21 cellular contexts compared by ENCODE assay signal in genomic region chr1:192553741-192554140, GRCh38. TPM values are rescaled to one million over a fixed set of nuclear protein-coding genes. Genes with fewer than 3 reads are reported as not detected.
"Had no signal": no experiment of that assay in that cellular context is flagged by ENCODE, and none has a peak within 500 bp of the region (broad histone marks: within the 10 kb centered on the region; RNA-seq: fewer than 3 reads in every experiment).

No MANE protein-coding gene starts in this region.

- H3K4me2 ChIP-seq: neural progenitor cell, smooth muscle cell had no signal

- H3K27ac ChIP-seq: coronary artery, esophagus muscularis mucosa, lower lobe of right lung, neural progenitor cell, ovary, right lobe of liver, stomach, testis, upper lobe of right lung had no signal

- H3K4me3 Mint-ChIP-seq: activated naive CD4-positive, alpha-beta T cell treated with anti-CD3 and anti-CD28 coated beads for 36 hours; brain; neural progenitor cell; T-helper 1 cell treated with Interleukin-12 subunit alpha and Interleukin-12 subunit beta and Interleukin-4 antibody, amounts not matched to agents 30 μg/mL and 1 μg/mL, for 36 hours; WTC11 had no signal

- H3K9me3 ChIP-seq: esophagus muscularis mucosa, lower lobe of right lung, ovary, right lobe of liver, stomach, testis, upper lobe of right lung had no signal

- H2AFZ ChIP-seq: neural progenitor cell had no signal

- DNase-seq: activated CD4-positive, alpha-beta T cell treated with anti-CD3 and anti-CD28 coated beads for 48 hours; activated naive CD4-positive, alpha-beta T cell treated with anti-CD3 and anti-CD28 coated beads for 36 hours; central memory CD4-positive, alpha-beta T cell; left colon; lower lobe of right lung; midbrain; ovary; right lobe of liver; stomach; testis; upper lobe of right lung had no signal

- H3K36me3 ChIP-seq: esophagus muscularis mucosa, lower lobe of right lung, neural progenitor cell, ovary, right lobe of liver, stomach, upper lobe of right lung had no signal

- H3K9ac ChIP-seq: neural progenitor cell had no signal

- H3K27ac Mint-ChIP-seq: activated naive CD4-positive, alpha-beta T cell treated with anti-CD3 and anti-CD28 coated beads for 36 hours; activated T-helper 2 cell treated with anti-CD3 and anti-CD28 coated beads, Interferon-gamma antibody, Interleukin-2, Interleukin-4, amounts not matched to agents 10 μg/mL and 5 μg/mL and 100 μg/mL, durations not matched to agents 14 hours and 24 hours and 36 hours; brain; neural progenitor cell; T-helper 1 cell treated with Interleukin-12 subunit alpha and Interleukin-12 subunit beta and Interleukin-4 antibody, amounts not matched to agents 30 μg/mL and 1 μg/mL, for 36 hours; WTC11 had no signal

- H3K36me3 Mint-ChIP-seq: brain, neural progenitor cell, WTC11 had no signal

- H3K9me3 Mint-ChIP-seq: activated naive CD4-positive, alpha-beta T cell treated with anti-CD3 and anti-CD28 coated beads for 36 hours; activated T-helper 2 cell treated with anti-CD3 and anti-CD28 coated beads, Interferon-gamma antibody, Interleukin-2, Interleukin-4, amounts not matched to agents 10 μg/mL and 5 μg/mL and 100 μg/mL, durations not matched to agents 14 hours and 24 hours and 36 hours; T-helper 1 cell treated with Interleukin-12 subunit alpha and Interleukin-12 subunit beta and Interleukin-4 antibody, amounts not matched to agents 30 μg/mL and 1 μg/mL, for 36 hours; WTC11 had no signal

- ATAC-seq: left colon, lower lobe of right lung, upper lobe of right lung, WTC11 had no signal

- H3K4me1 ChIP-seq: testis, upper lobe of right lung had no signal

- H3K4me3 ChIP-seq: coronary artery, esophagus muscularis mucosa, lower lobe of right lung, neural progenitor cell, ovary, right lobe of liver, smooth muscle cell, stomach, testis, upper lobe of right lung had no signal

- H3K27me3 Mint-ChIP-seq: brain had no signal

- FAIRE-seq: islet of Langerhans had no signal

- H3K27me3 ChIP-seq: esophagus muscularis mucosa, neural progenitor cell, ovary, right lobe of liver, stomach, testis, upper lobe of right lung had no signal

RNA-seq across cellular contexts. Expression of gene RGS1, which starts 21.8 kb away (rescaled TPM):
- total RNA-seq: pulmonary artery endothelial cell had no signal
